Comparison of ENCODE assay signal across 20 cellular contexts in the genomic region with DNA sequence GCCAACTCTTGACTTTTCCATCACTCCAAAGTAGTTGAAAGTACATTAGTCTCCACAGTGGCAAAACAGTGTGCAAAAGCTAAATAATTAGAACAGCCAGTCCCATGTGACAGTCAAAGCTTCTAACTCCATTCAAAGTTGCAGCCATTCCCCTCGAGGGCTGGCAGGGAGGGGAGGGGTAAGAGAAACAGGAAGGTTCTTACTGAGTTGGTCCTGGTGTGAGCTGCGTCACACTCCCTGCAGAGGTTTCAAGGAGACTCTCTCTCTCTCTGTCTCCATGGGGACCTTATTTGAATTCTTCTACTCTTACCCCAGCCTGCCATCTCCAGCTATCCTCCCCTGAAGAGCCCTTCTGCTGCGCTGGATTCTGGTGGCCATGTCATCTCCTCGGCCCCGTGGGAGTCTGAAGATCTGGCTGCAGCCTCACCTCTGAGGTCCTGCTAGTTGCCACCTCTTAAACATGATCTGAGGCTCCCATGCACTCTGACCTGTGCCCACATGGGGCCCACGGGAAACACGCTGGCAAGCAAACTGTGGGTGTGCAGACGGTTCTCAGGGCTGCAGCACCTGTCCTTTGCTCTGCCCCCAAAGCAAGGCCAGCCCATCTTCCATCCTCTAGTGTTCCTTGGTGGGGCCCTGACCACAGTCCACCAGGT. TPM values are rescaled to one million over a fixed set of nuclear protein-coding genes. Genes with fewer than 3 reads are reported as not detected.
"Had no signal": no experiment of that assay in that cellular context is flagged by ENCODE, and none has a peak within 500 bp of the region (broad histone marks: within the 10 kb centered on the region; RNA-seq: fewer than 3 reads in every experiment).

No MANE protein-coding gene starts in this region.

- H3K27ac ChIP-seq: cardiac muscle cell, coronary artery, epithelial cell of prostate, testis had no signal

- H3K4me3 Mint-ChIP-seq: activated naive CD4-positive, alpha-beta T cell treated with anti-CD3 and anti-CD28 coated beads for 36 hours; activated T-helper 17 cell treated with anti-CD3 and anti-CD28 coated beads, Interleukin-2, amount 50 U/mL, for 72 hours; mesothelial cell of epicardium; stimulated activated naive CD8-positive, alpha-beta T cell treated with anti-CD3 and anti-CD28 coated beads, Interleukin-15, Interleukin-2, amounts not matched to agents 100 ng/mL and 50 ng/mL, for 24 hours; T-helper 1 cell treated with Interleukin-12 subunit alpha and Interleukin-12 subunit beta and Interleukin-4 antibody, amounts not matched to agents 30 μg/mL and 1 μg/mL, for 36 hours had no signal

- H3K4me1 Mint-ChIP-seq: activated T-helper 17 cell treated with anti-CD3 and anti-CD28 coated beads, Interleukin-2, amount 50 U/mL, for 72 hours; mesothelial cell of epicardium had no signal

- H3K27me3 Mint-ChIP-seq: activated T-helper 17 cell treated with anti-CD3 and anti-CD28 coated beads, Interleukin-2, amount 50 U/mL, for 72 hours had no signal

- H3K4me3 ChIP-seq: cardiac muscle cell, coronary artery, testis had no signal

- ATAC-seq: activated T-helper 17 cell treated with anti-CD3 and anti-CD28 coated beads, Interleukin-2, amount 50 U/mL, for 72 hours; sciatic nerve had no signal

- H3K36me3 Mint-ChIP-seq: mesothelial cell of epicardium had no signal

- H3K27ac Mint-ChIP-seq: activated naive CD4-positive, alpha-beta T cell treated with anti-CD3 and anti-CD28 coated beads for 36 hours; activated T-helper 17 cell treated with anti-CD3 and anti-CD28 coated beads, Interleukin-2, amount 50 U/mL, for 72 hours; mesothelial cell of epicardium; stimulated activated naive CD8-positive, alpha-beta T cell treated with anti-CD3 and anti-CD28 coated beads, Interleukin-15, Interleukin-2, amounts not matched to agents 100 ng/mL and 50 ng/mL, for 24 hours; T-helper 1 cell treated with Interleukin-12 subunit alpha and Interleukin-12 subunit beta and Interleukin-4 antibody, amounts not matched to agents 30 μg/mL and 1 μg/mL, for 36 hours had no signal

- DNase-seq: activated CD4-positive, alpha-beta T cell treated with anti-CD3 and anti-CD28 coated beads, Interleukin-2, amount 50 U/mL, for 1 hour; activated CD4-positive, CD25-positive, alpha-beta regulatory T cell; activated naive CD4-positive, alpha-beta T cell treated with anti-CD3 and anti-CD28 coated beads for 36 hours; activated T-cell treated with anti-CD3 and anti-CD28 coated beads for 4 hours; effector CD8-positive, alpha-beta T cell; stimulated activated CD4-positive, alpha-beta T cell treated with anti-CD3 and anti-CD28 coated beads, Interleukin-12 subunit alpha, Interleukin-12 subunit beta, amount 100 ng/mL, for 4 hours; testis had no signal

- H3K27me3 ChIP-seq: cardiac muscle cell, testis had no signal

- H3K9me3 Mint-ChIP-seq: T-helper 1 cell treated with Interleukin-12 subunit alpha and Interleukin-12 subunit beta and Interleukin-4 antibody, amounts not matched to agents 30 μg/mL and 1 μg/mL, for 36 hours had no signal

RNA-seq across cellular contexts. Expression of gene STH, which starts 23.3 kb away (rescaled TPM):
- total RNA-seq: activated CD8-positive, alpha-beta memory T cell treated with anti-CD3 and anti-CD28 coated beads for 36 hours; activated naive CD4-positive, alpha-beta T cell treated with anti-CD3 and anti-CD28 coated beads for 36 hours; activated T-helper 17 cell treated with anti-CD3 and anti-CD28 coated beads, Interleukin-2, amount 50 U/mL, for 72 hours; cardiac muscle cell; kidney epithelial cell; liver; mesothelial cell of epicardium; pulmonary artery endothelial cell; sciatic nerve; urinary bladder had no signal
